ENCODE assay signal across 31 cellular contexts in genomic region chr16:10641953-10642949, GRCh38. TPM values are rescaled to one million over a fixed set of nuclear protein-coding genes. Genes with fewer than 3 reads are reported as not detected.
DNase-seq lines count a peak whose midpoint lies in the region; ATAC-seq, FAIRE-seq and TF ChIP-seq lines count a peak whose summit lies in the region.
"Had no signal": no experiment of that assay in that cellular context is flagged by ENCODE, and none has a peak within 500 bp of the region (broad histone marks: within the 10 kb centered on the region; RNA-seq: fewer than 3 reads in every experiment).

No MANE protein-coding gene starts in this region.

- TF ChIP-seq RAD21 in HepG2 (CRISPR knock-in tag; IDR thresholded peaks at IDR 0.05): no peak

- peak; percentile 66 for FAIRE-seq in HepG2 (lab: Jason Lieb, UNC)
- FAIRE-seq: astrocyte, D721Med had no signal

- peak; percentile 78 for ATAC-seq in HepG2
- ATAC-seq in right lobe of liver: no peak
- ATAC-seq: gastroesophageal sphincter, sciatic nerve had no signal

- H3K4me1 ChIP-seq in HepG2 (ENCODE audit: insufficient read depth, low read length): peaks cover 80% of the 10 kb centered on the region
- H3K4me1 ChIP-seq in right lobe of liver: peaks cover 0 to 26% (median 9%) of the 10 kb centered on the region in 4 donors
- H3K4me1 ChIP-seq in ectodermal cell (ENCODE audit: control insufficient read depth, insufficient read depth, low read length): peaks cover 19% of the 10 kb centered on the region
- 0 out of 2 replicates have a peak, but pooled peaks cover 3% of the 10 kb centered on the region for H3K4me1 ChIP-seq in MM.1S (ENCODE audit: low read length)
- H3K4me1 ChIP-seq: gastroesophageal sphincter had no signal

- no peak for TF ChIP-seq POLR2A in HepG2 (IDR thresholded peaks at IDR 0.05; ENCODE audit: insufficient read depth in 1 of 2, low read depth in 2 of 2, low read length in 2 of 2)
- no peak for TF ChIP-seq POLR2A in right lobe of liver (IDR thresholded peaks at IDR 0.05)

- in situ Hi-C loops in HepG2 (cut with HindIII; ENCODE audit: extremely low pct_ligation_motif_present, low pct_unique_long_range_greater_than_20kb): no loop called here

- no peaks in the 10 kb centered on the region for H3K9me2 ChIP-seq in MM.1S (replicated peaks; ENCODE audit: insufficient read depth, low read length)

- POLR2A ChIA-PET in HepG2 (lab: Yijun Ruan, JAX): interaction anchor here (0.9 to 1.6 kb wide), 4 partner anchors 13 to 62 kb away, joined by 4 to 7 read pairs (median 4); partner anchors contain the start of gene EMP2

- H3K36me3 ChIP-seq in HepG2 (replicated peaks in 1 of 2; ENCODE audit: control insufficient read depth in 1 of 2, insufficient read depth in 2 of 2, low read length in 2 of 2) (no peaks in the 10 kb centered on the region), right lobe of liver (no peaks in the 10 kb centered on the region), ectodermal cell (ENCODE audit: control insufficient read depth, insufficient read depth, low read length) (no peaks in the 10 kb centered on the region), MM.1S (replicated peaks; ENCODE audit: insufficient read depth, low read length) (no peaks in the 10 kb centered on the region)
- H3K36me3 ChIP-seq: gastroesophageal sphincter, neutrophil had no signal

- peak; percentile 60 for DNase-seq in HepG2 (ENCODE audit: low spot score)
- DNase-seq in right lobe of liver: no peak
- DNase-seq in iPS-NIHi7 (ENCODE audit: extremely low spot score): peak; percentile 77
- DNase-seq in Ammon's horn (ENCODE audit: low spot score): no peak
- DNase-seq in NCI-H524 (lab: John Stamatoyannopoulos, UW): no peak
- DNase-seq in MM.1S: no peak
- no peak for DNase-seq in SIG-M5 treated with dmso at 0.1 percent for 504 hours (lab: John Stamatoyannopoulos, UW; ENCODE audit: unreplicated experiment)
- DNase-seq: 8988T; activated CD4-positive, alpha-beta T cell treated with anti-CD3 and anti-CD28 coated beads for 48 hours; activated gamma-delta T cell; activated T-cell treated with anti-CD3 and anti-CD28 coated beads, Interleukin-2, amount 50 U/mL, for 24 hours; caudate nucleus; HFFc6; NCI-H1105 treated with DMSO at 0.1 percent for 48 hours; NCI-H1930; NCI-H226; NCI-H748 treated with DMSO at 0.1 percent for 48 hours; RPMI8226; stimulated activated CD4-positive, alpha-beta T cell treated with anti-CD3 and anti-CD28 coated beads, Interleukin-12 subunit alpha, Interleukin-12 subunit beta, amount 100 ng/mL, for 4 hours; stimulated activated CD4-positive, alpha-beta T cell treated with anti-CD3 and anti-CD28 coated beads, Interleukin-4, amount 100 ng/mL, for 1 hour had no signal

- H3K27ac ChIP-seq in HepG2 (ENCODE audit: extremely low read length, insufficient read depth, low read length) (peak overlapping the region; percentile 24), right lobe of liver (no peak overlapping the region), ectodermal cell (ENCODE audit: insufficient read depth, low read depth, low read length, poor library complexity, severe bottlenecking) (peak overlapping the region; percentile 74), MM.1S (ENCODE audit: low read length) (no peak overlapping the region)
- H3K27ac ChIP-seq: gastroesophageal sphincter, neutrophil, SK-N-MC had no signal

- no peaks in the 10 kb centered on the region for H3F3A ChIP-seq in MM.1S (ENCODE audit: insufficient read depth, low read length)

- H3K4me2 ChIP-seq in HepG2 (ENCODE audit: low read depth, low read length) (peak overlapping the region; percentile 79), MM.1S (ENCODE audit: low read depth, low read length) (no peak overlapping the region)

- no peaks in the 10 kb centered on the region for H3K79me2 ChIP-seq in HepG2 (ENCODE audit: insufficient read depth, low read length)
- no peaks in the 10 kb centered on the region for H3K79me2 ChIP-seq in MM.1S (ENCODE audit: low read length)

- WGBS in HepG2 (ENCODE audit: low lambda C conversion rate): 4% methylated on average over 6 of the region's 6 CpGs
- WGBS in right lobe of liver (ENCODE audit: insufficient coverage, low coverage, low lambda C conversion rate, missing lambda C conversion rate): 61% methylated on average over 5 of the region's 6 CpGs
- 21% methylated on average over 6 of the region's 6 CpGs for WGBS in ectodermal cell, 2 experiments

- H3K4me3 ChIP-seq in HepG2 (replicated peaks in 1 of 3; ENCODE audit: insufficient read depth in 1 of 3, low read depth in 2 of 3, low read length in 3 of 3): peak overlapping the region in 2 of 3 experiments; percentile 1 to 49; a peak in 3 of 6 replicates
- H3K4me3 ChIP-seq in right lobe of liver: no peak overlapping the region
- H3K4me3 ChIP-seq in ectodermal cell (ENCODE audit: insufficient read depth, low read depth, low read length): no peak overlapping the region
- no peak overlapping the region for H3K4me3 ChIP-seq in MM.1S (ENCODE audit: low read length)
- H3K4me3 ChIP-seq: gastroesophageal sphincter, SK-N-MC had no signal

- BruUV-seq in HepG2 (replicated peaks; lab: Mats Ljungman, UMichigan): no TSS peak

- H4K20me1 ChIP-seq in HepG2 (ENCODE audit: insufficient read depth, low read length) (no peaks in the 10 kb centered on the region), MM.1S (ENCODE audit: insufficient read depth, low read length) (no peaks in the 10 kb centered on the region)

- TF ChIP-seq EP300 in HepG2 (IDR thresholded peaks at IDR 0.05; ENCODE audit: low read depth in 2 of 2, low read length in 2 of 2): peak; percentile 28 to 80; a peak in 2 of 4 replicates
- TF ChIP-seq EP300 in HepG2 (CRISPR knock-in tag; IDR thresholded peaks at IDR 0.05; ENCODE audit: borderline replicate concordance): peak; percentile 38; the same call in 1 of the 2 replicates

- CTCF ChIA-PET in HepG2 (lab: Yijun Ruan, JAX; ENCODE audit: low intra/inter-chr PET ratio, low total read pairs): no interaction called here

- H2AFZ ChIP-seq in HepG2 (ENCODE audit: low read length): peak overlapping the region; percentile 24
- H2AFZ ChIP-seq in MM.1S (ENCODE audit: low read length): no peak overlapping the region

- H3K9me3 ChIP-seq in HepG2 (ENCODE audit: low read length) (no peaks in the 10 kb centered on the region), right lobe of liver (no peaks in the 10 kb centered on the region), ectodermal cell (ENCODE audit: control insufficient read depth, low read length) (no peaks in the 10 kb centered on the region), MM.1S (replicated peaks; ENCODE audit: insufficient read depth, low read length) (no peaks in the 10 kb centered on the region)
- H3K9me3 ChIP-seq: gastroesophageal sphincter, neutrophil had no signal

- H3K9ac ChIP-seq in HepG2 (ENCODE audit: insufficient read depth, low read depth, low read length) (peak overlapping the region; percentile 45), MM.1S (ENCODE audit: low read length) (no peak overlapping the region)

- TF ChIP-seq CTCF in HepG2 (CRISPR knock-in tag; IDR thresholded peaks at IDR 0.05) (peak; percentile 14), right lobe of liver (IDR thresholded peaks at IDR 0.05) (no peak), MM.1S (IDR thresholded peaks at IDR 0.05; ENCODE audit: low read length) (no peak)

- intact Hi-C loops in HepG2 (cut with micrococcal nuclease; ENCODE audit: unreplicated experiment): loop anchor here (10.0 kb wide), 1 partner anchor 327 kb away; no protein-coding TSS in a partner anchor
- intact Hi-C loops in right lobe of liver (cut with DNase I): no loop called here

- H3K27me3 ChIP-seq in HepG2 (ENCODE audit: control insufficient read depth in 1 of 2, insufficient read depth in 2 of 2, low read length in 2 of 2) (no peaks in the 10 kb centered on the region; a peak in 1 of 5 replicates), right lobe of liver (no peaks in the 10 kb centered on the region), ectodermal cell (ENCODE audit: control insufficient read depth, insufficient read depth, low read length, poor library complexity, severe bottlenecking) (no peaks in the 10 kb centered on the region), MM.1S (replicated peaks; ENCODE audit: insufficient read depth, low read length) (no peaks in the 10 kb centered on the region)
- H3K27me3 ChIP-seq: gastroesophageal sphincter, neutrophil had no signal

TF ChIP-seq in HepG2, 621 proteins besides CTCF, POLR2A, EP300 and RAD21 (continues in another document):
- no peak for TF ChIP-seq KDM2A (CRISPR knock-in tag; IDR thresholded peaks at IDR 0.05; ENCODE audit: borderline replicate concordance, low read depth)
- peak; percentile 31; the same call in 1 of the 2 replicates for TF ChIP-seq ARNTL (CRISPR knock-in tag; IDR thresholded peaks at IDR 0.05)
- TF ChIP-seq FOSL2 (CRISPR knock-in tag; IDR thresholded peaks at IDR 0.05): peak; percentile 58

RNA-seq across cellular contexts. Expression of gene TEKT5, which starts 52.5 kb away (rescaled TPM):
- total RNA-seq in HepG2 (2016; rRNA removed; fragmentation: Illumina TruSeq; extraction: Trizol): not detected in 2 replicates
- total RNA-seq in HepG2 (2016; cell fraction: cytosol; rRNA removed; fragmentation: Illumina TruSeq; extraction: Trizol; ENCODE audit: low read depth): not detected in 2 replicates
- total RNA-seq in HepG2 (2016; cell fraction: insoluble cytoplasmic fraction; rRNA removed; fragmentation: Illumina TruSeq; extraction: Trizol): not detected in 2 replicates
- total RNA-seq in HepG2 (2016; cell fraction: membrane; rRNA removed; fragmentation: Illumina TruSeq; extraction: Trizol): not detected in 2 replicates
- total RNA-seq in HepG2 (2016; cell fraction: nucleus; rRNA removed; fragmentation: Illumina TruSeq; extraction: Trizol): not detected in 2 replicates
- 0.16 and 0.25 TPM in 2 replicates for polyA plus RNA-seq in HepG2 (2011; rRNA removed)
- 0.08 TPM in 1 of 2 replicates, not detected in the other for polyA plus RNA-seq in HepG2 (2011; cell fraction: cytosol; rRNA removed)
- polyA plus RNA-seq in HepG2 (2011; cell fraction: nucleus; rRNA removed): 0.12 and 0.16 TPM in 2 replicates
- polyA plus RNA-seq in HepG2 (2012): 0.39 and 0.84 TPM in 2 replicates
- polyA plus RNA-seq in HepG2 (2016; cell fraction: cytosol; fragmentation: Illumina TruSeq; extraction: Trizol; ENCODE audit: low read depth): not detected in 2 replicates
- not detected in 2 replicates for polyA plus RNA-seq in HepG2 (2016; cell fraction: insoluble cytoplasmic fraction; fragmentation: Illumina TruSeq; extraction: Trizol; ENCODE audit: low read depth)
- polyA plus RNA-seq in HepG2 (2016; cell fraction: membrane; fragmentation: Illumina TruSeq; extraction: Trizol; ENCODE audit: low read depth): not detected in 2 replicates
- not detected in 2 replicates for polyA plus RNA-seq in HepG2 (2016; cell fraction: nucleus; fragmentation: Illumina TruSeq; extraction: Trizol; ENCODE audit: insufficient read depth, low read depth)
- not detected in 2 replicates for polyA minus RNA-seq in HepG2 (2011; rRNA and poly(A)+ RNA removed; ENCODE audit: low replicate concordance)
- not detected in 2 replicates for polyA minus RNA-seq in HepG2 (2011; cell fraction: cytosol; rRNA and poly(A)+ RNA removed)
- 0.64 and 1.2 TPM in 2 replicates for polyA minus RNA-seq in HepG2 (2011; cell fraction: nucleus; rRNA and poly(A)+ RNA removed)
- 1 to 10 TPM in 1 of 6 experiments, under 1 TPM in 3, not detected in 2; 0.20 to 1.3 (median 0.69) TPM for total RNA-seq in right lobe of liver
- 2.0 TPM for polyA plus RNA-seq in ectodermal cell (2013, experiment 1 of 4)
- 0.57 TPM for polyA plus RNA-seq in ectodermal cell (2013, experiment 2 of 4)
- polyA plus RNA-seq in ectodermal cell (2013, experiment 3 of 4): 0.69 TPM
- 0.32 TPM for polyA plus RNA-seq in ectodermal cell (2013, experiment 4 of 4)
- total RNA-seq: astrocyte; Daoy; fibroblast of lung; HFFc6; MCF 10A; sciatic nerve; T-helper 1 cell treated with Interleukin-12 subunit alpha and Interleukin-12 subunit beta and Interleukin-4 antibody, amounts not matched to agents 30 ng/mL and 1 ng/mL, for 36 hours had no signal

Comparison
In these comparisons a context has a peak if more than half of its experiments do, and no peak if none do; other contexts are left out.
1. DNase-seq: peak in HepG2 (single experiment) and iPS-NIHi7 (single experiment); none in right lobe of liver (0 of 3), Ammon's horn (single experiment), NCI-H524 (0 of 2), MM.1S (single experiment) and SIG-M5 treated with dmso at 0.1 percent for 504 hours (single experiment).
2. H3K27ac ChIP-seq: peak in HepG2 (single experiment) and ectodermal cell (single experiment); none in right lobe of liver (0 of 3) and MM.1S (single experiment).
3. H3K4me3 ChIP-seq: peak in HepG2 (2 of 3); none in right lobe of liver (0 of 3), ectodermal cell (single experiment) and MM.1S (single experiment).